ENCODE assay signal across 23 cellular contexts in genomic region chr3:73225161-73225861, GRCh38.
DNase-seq lines count a peak whose midpoint lies in the region; ATAC-seq and TF ChIP-seq lines count a peak whose summit lies in the region.
"Had no signal": no experiment of that assay in that cellular context is flagged by ENCODE, and none has a peak within 500 bp of the region (broad histone marks: within the 10 kb centered on the region; RNA-seq: fewer than 3 reads in every experiment).

No MANE protein-coding gene starts in this region.

- H3K9me3 ChIP-seq in tibial artery (no peaks in the 10 kb centered on the region), SJCRH30 (replicated peaks) (no peaks in the 10 kb centered on the region)
- H3K9me3 ChIP-seq: Caco-2, SK-N-SH had no signal

- TF ChIP-seq CTCF in mesothelial cell of epicardium (IDR thresholded peaks at IDR 0.05; ENCODE audit: unreplicated experiment) (no peak), tibial artery (IDR thresholded peaks at IDR 0.05) (no peak)

- H3K27me3 Mint-ChIP-seq in mesothelial cell of epicardium (ENCODE audit: low read depth) = peaks cover 2% of the 10 kb centered on the region
- H3K27me3 Mint-ChIP-seq: B cell had no signal

- ATAC-seq in left lobe of liver = no peak
- ATAC-seq: CD8-positive, alpha-beta T cell had no signal

- H3K27ac ChIP-seq in tibial artery = peak overlapping the region; percentile 19 to 43
- no peak overlapping the region for H3K27ac ChIP-seq in SJCRH30
- H3K27ac ChIP-seq: 22Rv1, C4-2B had no signal

- intact Hi-C loops in tibial artery (cut with DNase I; ENCODE audit: low total_unique reads) = no loop called here

- H3K4me3 ChIP-seq in tibial artery = no peak overlapping the region
- H3K4me3 ChIP-seq in SJCRH30 = no peak overlapping the region

- H3K36me3 ChIP-seq in tibial artery (no peaks in the 10 kb centered on the region), SJCRH30 (no peaks in the 10 kb centered on the region)

- H3K27me3 ChIP-seq in tibial artery (no peaks in the 10 kb centered on the region), SJCRH30 (no peaks in the 10 kb centered on the region)

- peak overlapping the region; percentile 86 for H3K27ac Mint-ChIP-seq in mesothelial cell of epicardium
- H3K27ac Mint-ChIP-seq: B cell; CD8-positive, alpha-beta T cell had no signal

- H3K4me3 Mint-ChIP-seq in mesothelial cell of epicardium = peak overlapping the region; percentile 2
- H3K4me3 Mint-ChIP-seq: B cell; CD8-positive, alpha-beta T cell had no signal

- peaks cover 23% of the 10 kb centered on the region for H3K4me1 Mint-ChIP-seq in mesothelial cell of epicardium
- H3K4me1 Mint-ChIP-seq: B cell had no signal

- no peaks in the 10 kb centered on the region for H3K9me3 Mint-ChIP-seq in mesothelial cell of epicardium
- H3K9me3 Mint-ChIP-seq: CD8-positive, alpha-beta T cell had no signal

- DNase-seq in NCI-H2171 treated with DMSO at 0.1 percent for 48 hours (lab: John Stamatoyannopoulos, UW) (peak; percentile 30), NCI-H2171 (lab: John Stamatoyannopoulos, UW) (no peak), NCI-H526 treated with DMSO at 0.1 percent for 48 hours (lab: John Stamatoyannopoulos, UW) (peak; percentile 25), mesothelial cell of epicardium (ENCODE audit: low spot score in 2 of 2, unreplicated experiment in 2 of 2) (no peak), tibial artery (no peak), EL (no peak), SJCRH30 (no peak), left lobe of liver (ENCODE audit: low spot score) (no peak)
- DNase-seq: Caco-2; CD8-positive, alpha-beta T cell; GF-D8; HCEC 1CT; KBM-7; MV-4-11; NCI-H1105 treated with DMSO at 0.1 percent for 48 hours; NCI-H2029 treated with DMSO at 0.1 percent for 48 hours; NCI-H2227 treated with DMSO at 0.1 percent for 48 hours; NCI-H774; SIG-M5; SK-N-SH had no signal

- peaks cover 5 to 34% (median 15%) of the 10 kb centered on the region in 4 donors for H3K4me1 ChIP-seq in tibial artery
- peaks cover 3% of the 10 kb centered on the region; the same call in 1 of the 2 replicates for H3K4me1 ChIP-seq in SJCRH30
- H3K4me1 ChIP-seq: Caco-2 had no signal

- no peaks in the 10 kb centered on the region for H3K36me3 Mint-ChIP-seq in mesothelial cell of epicardium
- H3K36me3 Mint-ChIP-seq: CD8-positive, alpha-beta T cell had no signal

Comparison
In these comparisons a context has a peak if more than half of its experiments do, and no peak if none do; other contexts are left out.
1. DNase-seq: peak in NCI-H2171 treated with DMSO at 0.1 percent for 48 hours (single experiment) and NCI-H526 treated with DMSO at 0.1 percent for 48 hours (single experiment); none in NCI-H2171 (single experiment), mesothelial cell of epicardium (0 of 2), tibial artery (0 of 2), EL (single experiment), SJCRH30 (0 of 2) and left lobe of liver (single experiment).